Comparison of ENCODE assay signal across 23 cellular contexts in genomic region chr2:156394033-156394741, GRCh38. TPM values are rescaled to one million over a fixed set of nuclear protein-coding genes. Genes with fewer than 3 reads are reported as not detected.
DNase-seq lines count a peak whose midpoint lies in the region; ATAC-seq, FAIRE-seq and TF ChIP-seq lines count a peak whose summit lies in the region.
"Had no signal": no experiment of that assay in that cellular context is flagged by ENCODE, and none has a peak within 500 bp of the region (broad histone marks: within the 10 kb centered on the region; RNA-seq: fewer than 3 reads in every experiment).

No MANE protein-coding gene starts in this region.

- no peak overlapping the region for H3K4me2 ChIP-seq in K562 (ENCODE audit: insufficient read depth, low read length)
- H3K4me2 ChIP-seq: KMS-11 had no signal

- POLR2A ChIA-PET in HEK293 (lab: Yijun Ruan, JAX) (interaction anchor here (0.5 to 0.7 kb wide), 3 partner anchors 15 to 265 kb away, joined by 3 to 8 read pairs (median 4); no protein-coding TSS in a partner anchor), K562 (lab: Yijun Ruan, JAX) (interaction anchor here (0.7 kb wide), 1 partner anchor 8 kb away, joined by 5 read pairs; no protein-coding TSS in a partner anchor)

- H3K4me3 ChIP-seq in HEK293 (ENCODE audit: low read depth, low read length) (peak overlapping the region; percentile 9), K562 (no peak overlapping the region), esophagus muscularis mucosa (no peak overlapping the region)
- H3K4me3 ChIP-seq: Peyer's patch, SK-N-MC had no signal

- FAIRE-seq in K562 (lab: Jason Lieb, UNC) = no peak
- FAIRE-seq: GM18507 had no signal

- no peaks in the 10 kb centered on the region for H3K36me3 ChIP-seq in ES-I3 (ENCODE audit: insufficient read depth, low read length)
- no peaks in the 10 kb centered on the region for H3K36me3 ChIP-seq in HEK293 (ENCODE audit: control insufficient read depth in 2 of 2, insufficient read depth in 1 of 2, low read length in 2 of 2)
- H3K36me3 ChIP-seq in K562 (ENCODE audit: control insufficient read depth, insufficient read depth, low read length) = no peaks in the 10 kb centered on the region
- no peaks in the 10 kb centered on the region for H3K36me3 ChIP-seq in esophagus muscularis mucosa
- H3K36me3 ChIP-seq: Peyer's patch had no signal

- ATAC-seq in K562 = no peak
- ATAC-seq: CD8-positive, alpha-beta T cell had no signal

- no peaks in the 10 kb centered on the region for H3K9me3 ChIP-seq in ES-I3 (ENCODE audit: control insufficient read depth, insufficient read depth, low read length)
- H3K9me3 ChIP-seq in HEK293 (ENCODE audit: control insufficient read depth, insufficient read depth, low read depth, low read length) = no peaks in the 10 kb centered on the region
- no peaks in the 10 kb centered on the region for H3K9me3 ChIP-seq in K562 (replicated peaks; ENCODE audit: control insufficient read depth, insufficient read depth, low read depth, low read length)
- H3K9me3 ChIP-seq in esophagus muscularis mucosa = no peaks in the 10 kb centered on the region
- H3K9me3 ChIP-seq: Caco-2, Peyer's patch had no signal

- H3K9ac ChIP-seq in ES-I3 (ENCODE audit: low read depth, low read length) (peak overlapping the region; percentile 3; the same call in 1 of the 2 replicates), K562 (ENCODE audit: insufficient read depth in 1 of 2, low read depth in 2 of 2, low read length in 2 of 2) (no peak overlapping the region)
- H3K9ac ChIP-seq: KMS-11 had no signal

- no peak overlapping the region for H2AFZ ChIP-seq in K562 (ENCODE audit: low read depth, low read length)

- no peaks in the 10 kb centered on the region for H4K20me1 ChIP-seq in K562 (replicated peaks; ENCODE audit: control insufficient read depth, insufficient read depth, low read length)

- H3K27me3 ChIP-seq in K562 (ENCODE audit: control insufficient read depth in 2 of 2, insufficient read depth in 2 of 2, low read length in 2 of 2) = no peaks in the 10 kb centered on the region
- H3K27me3 ChIP-seq in esophagus muscularis mucosa = no peaks in the 10 kb centered on the region
- H3K27me3 ChIP-seq: Peyer's patch had no signal

- no peak overlapping the region for H3K27ac ChIP-seq in HEK293 (ENCODE audit: extremely low read depth, low read depth, low read length)
- no peak overlapping the region for H3K27ac ChIP-seq in K562 (ENCODE audit: extremely low read depth, low read depth, low read length)
- H3K27ac ChIP-seq in esophagus muscularis mucosa (replicated peaks in 1 of 4) = no peak overlapping the region
- H3K27ac ChIP-seq: C4-2B, KMS-11, Peyer's patch, SK-N-MC had no signal

- DNase-seq in K562 (ENCODE audit: extremely low read depth in 1 of 4, low spot score in 3 of 4) (no peak), NCI-H510A (lab: John Stamatoyannopoulos, UW) (no peak), glomerular visceral epithelial cell (ENCODE audit: extremely low spot score) (no peak), esophagus muscularis mucosa (ENCODE audit: extremely low spot score) (no peak), NCI-H345 (lab: John Stamatoyannopoulos, UW) (no peak)
- DNase-seq: Caco-2; CD8-positive, alpha-beta T cell; DMS79 treated with DMSO at 0.1 percent for 48 hours; H9; HFFc6; IMR-90; MM.1S; NCI-H2029; NCI-H446 treated with DMSO at 0.1 percent for 48 hours; NCI-H526 treated with DMSO at 0.1 percent for 48 hours; Peyer's patch; SIG-M5 had no signal

- TF ChIP-seq POLR2A in K562 (conservative IDR thresholded peaks at IDR 0.05) (no peak), esophagus muscularis mucosa (IDR thresholded peaks at IDR 0.05; ENCODE audit: low read depth) (no peak)

- BruUV-seq in K562 (replicated peaks; lab: Mats Ljungman, UMichigan) = no TSS peak

- H3K79me2 ChIP-seq in K562 (ENCODE audit: control insufficient read depth, insufficient read depth, low read length) = no peaks in the 10 kb centered on the region

- TF ChIP-seq EP300 in K562 (IDR thresholded peaks at IDR 0.05; ENCODE audit: low read length) (no peak), esophagus muscularis mucosa (IDR thresholded peaks at IDR 0.05) (no peak)

- no peaks in the 10 kb centered on the region for H3K9me1 ChIP-seq in K562 (ENCODE audit: control insufficient read depth, insufficient read depth, low read length)

- intact Hi-C loops in K562 (cut with micrococcal nuclease) = no loop called here
- intact Hi-C loops in esophagus muscularis mucosa (cut with DNase I) = no loop called here

- TF ChIP-seq RAD21 in K562 (CRISPR knock-in tag; conservative IDR thresholded peaks at IDR 0.05 in 1 of 2, IDR thresholded peaks at IDR 0.05 in 1 of 2) = no peak

- WGBS in K562 (ENCODE audit: insufficient coverage, low coverage, missing lambda C conversion rate) = 82% methylated on average over 15 of the region's 26 CpGs
- 90% methylated on average over 26 of the region's 26 CpGs for WGBS in esophagus muscularis mucosa

- no peaks in the 10 kb centered on the region for H3K4me1 ChIP-seq in ES-I3 (ENCODE audit: insufficient read depth, low read length)
- H3K4me1 ChIP-seq in HEK293 (ENCODE audit: control insufficient read depth, insufficient read depth, low read length) = no peaks in the 10 kb centered on the region
- no peaks in the 10 kb centered on the region for H3K4me1 ChIP-seq in K562 (replicated peaks in 1 of 2; ENCODE audit: control insufficient read depth in 2 of 2, insufficient read depth in 2 of 2, low read length in 2 of 2)
- H3K4me1 ChIP-seq in esophagus muscularis mucosa = peaks cover 0 to 5% (median under 1%) of the 10 kb centered on the region in 4 donors
- H3K4me1 ChIP-seq: Peyer's patch had no signal

- in situ Hi-C loops in K562 (cut with MboI) = no loop called here

- TF ChIP-seq CTCF in HEK293 (tag by site-specific recombination; IDR thresholded peaks at IDR 0.05) (no peak), K562 (IDR thresholded peaks at IDR 0.05 in 2 of 3, conservative IDR thresholded peaks at IDR 0.05 in 1 of 3; ENCODE audit: insufficient read depth in 2 of 3, low read depth in 1 of 3, low read length in 3 of 3) (no peak), esophagus muscularis mucosa (IDR thresholded peaks at IDR 0.05) (no peak)

- CTCF ChIA-PET in HEK293 (lab: Yijun Ruan, JAX) = no interaction called here
- CTCF ChIA-PET in K562 (lab: Yijun Ruan, JAX; ENCODE audit: low intra/inter-chr PET ratio) = no interaction called here

TF ChIP-seq in HEK293, 187 proteins besides CTCF, POLR2A, EP300 and RAD21 (continues in another document):
- TF ChIP-seq ZNF239 (tag by site-specific recombination; IDR thresholded peaks at IDR 0.05) (no peak), ZNF184 (tag by site-specific recombination; IDR thresholded peaks at IDR 0.05) (no peak), ZNF488 (tag by site-specific recombination; IDR thresholded peaks at IDR 0.05) (no peak), ZNF335 (tag by site-specific recombination; conservative IDR thresholded peaks at IDR 0.05) (peak; percentile 60), SP7 (tag by site-specific recombination; IDR thresholded peaks at IDR 0.05) (no peak), MZF1 (tag by site-specific recombination; IDR thresholded peaks at IDR 0.05; ENCODE audit: borderline replicate concordance) (no peak), ZSCAN30 (tag by site-specific recombination; IDR thresholded peaks at IDR 0.05) (no peak), ZSCAN23 (tag by site-specific recombination; IDR thresholded peaks at IDR 0.05) (no peak)

TF ChIP-seq in K562, 482 proteins besides CTCF, POLR2A, EP300 and RAD21:
- no peak for TF ChIP-seq NR4A1 (CRISPR knock-in tag; IDR thresholded peaks at IDR 0.05)
- no peak for TF ChIP-seq NR4A1 (tag; IDR thresholded peaks at IDR 0.05)
- TF ChIP-seq ZBTB33 (CRISPR knock-in tag; IDR thresholded peaks at IDR 0.05) = peak; percentile 88

RNA-seq across cellular contexts. Expression of gene GPD2, which starts 42.0 kb away (rescaled TPM):
- 14.2 and 23.6 TPM in 2 replicates for total RNA-seq in K562 (2011; cell fraction: chromatin; rRNA removed; ENCODE audit: low replicate concordance)
- total RNA-seq in K562 (2011; cell fraction: nucleolus; rRNA removed) = 4.8 and 8.7 TPM in 2 replicates
- 10.3 and 12.5 TPM in 2 replicates for total RNA-seq in K562 (2011; cell fraction: nucleoplasm; rRNA removed)
- total RNA-seq in K562 (2014; rRNA removed) = 19.0 and 21.7 TPM in 2 replicates
- total RNA-seq in K562 (2014; rRNA removed; fragmentation: Illumina TruSeq; extraction: Trizol) = 28.3 and 30.7 TPM in 2 replicates
- 32.4 and 34.8 TPM in 2 replicates for total RNA-seq in K562 (2015; rRNA removed; fragmentation: Illumina TruSeq; extraction: Trizol)
- total RNA-seq in K562 (2021) = 18.0 and 24.4 TPM in 2 replicates
- polyA plus RNA-seq in K562 (2011; rRNA removed) = 12.9 and 15.1 TPM in 2 replicates
- 5.0 and 9.3 TPM in 2 replicates for polyA plus RNA-seq in K562 (2011; cell fraction: cytosol; rRNA removed)
- polyA plus RNA-seq in K562 (2011; cell fraction: nucleus; rRNA removed) = 9.5 and 11.1 TPM in 2 replicates
- polyA plus RNA-seq in K562 (2012) = 15.4 and 15.6 TPM in 2 replicates
- polyA plus RNA-seq in K562 (2014; fragmentation: Illumina TruSeq; extraction: Trizol) = 24.9 and 39.2 TPM in 2 replicates
- 1 to 10 TPM; 5.2 to 6.0 TPM for polyA plus RNA-seq in K562 (2014; fragmentation: Nextera tagmentation; extraction: Ambion mirVana)
- 13.2 and 13.8 TPM in 2 replicates for polyA plus RNA-seq in K562 (2014; rRNA removed)
- 68.5 and 72.9 TPM in 2 replicates for polyA minus RNA-seq in K562 (2011; rRNA and poly(A)+ RNA removed)
- polyA minus RNA-seq in K562 (2011; cell fraction: cytosol; rRNA and poly(A)+ RNA removed) = 28.3 and 29.2 TPM in 2 replicates
- polyA minus RNA-seq in K562 (2011; cell fraction: nucleus; rRNA and poly(A)+ RNA removed) = 11.4 and 22.7 TPM in 2 replicates
- 10 to 100 TPM; 19.5 to 26.0 (median 22.5) TPM for total RNA-seq in esophagus muscularis mucosa
